ENCODE assay signal across 25 cellular contexts in genomic region chr19:28701491-28701890, GRCh38.
A peak's percentile ranks its signal among the peaks of the same experiment; 100 is the strongest.
DNase-seq lines count a peak whose midpoint lies in the region; FAIRE-seq and TF ChIP-seq lines count a peak whose summit lies in the region.
"Had no signal": no experiment of that assay in that cellular context is flagged by ENCODE, and none has a peak within 500 bp of the region (broad histone marks: within the 10 kb centered on the region; RNA-seq: fewer than 3 reads in every experiment).

No MANE protein-coding gene starts in this region.

- H3K9me3 Mint-ChIP-seq in astrocyte (ENCODE audit: unreplicated experiment) = peaks cover 2% of the 10 kb centered on the region
- H3K9me3 Mint-ChIP-seq: activated naive CD4-positive, alpha-beta T cell treated with anti-CD3 and anti-CD28 coated beads, Interleukin-2, amount 50 U/mL, for 72 hours; activated T-helper 1 cell treated with anti-CD3 and anti-CD28 coated beads, Interleukin-12 subunit alpha, Interleukin-12 subunit beta, Interleukin-2, Interleukin-4 antibody, amounts not matched to agents 30 ng/mL and 10 ng/mL and 1 ng/mL, durations not matched to agents 14 hours and 24 hours and 36 hours; brain; CD4-positive, alpha-beta T cell; dendritic cell treated with granulocyte-macrophage colony-stimulating factor and Interleukin-4, amounts not matched to agents 40 ng/mL and 50 ng/mL, for 4 days had no signal

- no peak overlapping the region for H3K14ac ChIP-seq in mesenchymal stem cell (ENCODE audit: low read length in 2 of 2)

- H4K8ac ChIP-seq in mesenchymal stem cell (ENCODE audit: low read length) = no peak overlapping the region

- H2BK15ac ChIP-seq in mesenchymal stem cell (ENCODE audit: low read depth, poor library complexity, severe bottlenecking) = no peak overlapping the region

- H3K27me3 ChIP-seq in ACC112 (ENCODE audit: insufficient read depth, low read length) = no peaks in the 10 kb centered on the region
- H3K27me3 ChIP-seq in astrocyte (ENCODE audit: insufficient read depth, low read length) = no peaks in the 10 kb centered on the region
- no peaks in the 10 kb centered on the region for H3K27me3 ChIP-seq in mesenchymal stem cell (ENCODE audit: control insufficient read depth in 1 of 2, insufficient read depth in 1 of 2, low read length in 2 of 2)
- H3K27me3 ChIP-seq: neural progenitor cell had no signal

- DNase-seq in HS-5 (ENCODE audit: low read depth) (peak; percentile 9), astrocyte (ENCODE audit: low read depth) (peak; percentile 48), mesenchymal stem cell (no peak), germinal center (ENCODE audit: low spot score) (no peak), NCI-H774 (lab: John Stamatoyannopoulos, UW) (no peak), GDM1 (lab: John Stamatoyannopoulos, UW) (no peak), DMS53 treated with DMSO at 0.1 percent for 48 hours (lab: John Stamatoyannopoulos, UW; ENCODE audit: unreplicated experiment) (no peak)
- DNase-seq: ACHN; activated CD4-positive, alpha-beta T cell treated with anti-CD3 and anti-CD28 coated beads for 1 hour; CD4-positive, alpha-beta T cell; DMS53; hippocampal formation; Kasumi-1; left ventricle myocardium superior; mucosa of descending colon; NCI-H1436; NCI-H526 treated with DMSO at 0.1 percent for 48 hours; stimulated activated CD8-positive, alpha-beta memory T cell treated with anti-CD3 and anti-CD28 coated beads, Interleukin-4, amount 100 ng/mL, for 48 hours had no signal

- no peak overlapping the region for H4K91ac ChIP-seq in mesenchymal stem cell (ENCODE audit: low read length)

- no peaks in the 10 kb centered on the region for H3K27me3 Mint-ChIP-seq in astrocyte (ENCODE audit: low read depth, unreplicated experiment)
- H3K27me3 Mint-ChIP-seq: CD4-positive, alpha-beta T cell; dendritic cell treated with granulocyte-macrophage colony-stimulating factor and Interleukin-4, amounts not matched to agents 40 ng/mL and 50 ng/mL, for 4 days had no signal

- no peaks in the 10 kb centered on the region for H3K36me3 ChIP-seq in ACC112 (ENCODE audit: insufficient read depth, low read length)
- H3K36me3 ChIP-seq in astrocyte (ENCODE audit: insufficient read depth, low read length) = no peaks in the 10 kb centered on the region
- H3K36me3 ChIP-seq in mesenchymal stem cell (ENCODE audit: control insufficient read depth in 1 of 2, insufficient read depth in 2 of 2, low read depth in 1 of 2, low read length in 2 of 2) = no peaks in the 10 kb centered on the region
- H3K36me3 ChIP-seq: neural progenitor cell had no signal

- H3K4me2 ChIP-seq in astrocyte (ENCODE audit: low read length) (peak overlapping the region; percentile 34), mesenchymal stem cell (ENCODE audit: low read length, poor library complexity, severe bottlenecking) (no peak overlapping the region)
- H3K4me2 ChIP-seq: neural progenitor cell had no signal

- no peak overlapping the region for H2BK120ac ChIP-seq in mesenchymal stem cell (ENCODE audit: low read depth, low read length)

- H3K4ac ChIP-seq in mesenchymal stem cell (ENCODE audit: low read depth in 1 of 2, low read length in 2 of 2) = no peak overlapping the region

- H3K9ac ChIP-seq in astrocyte (ENCODE audit: low read length) (no peak overlapping the region), mesenchymal stem cell (ENCODE audit: low read length) (no peak overlapping the region)
- H3K9ac ChIP-seq: neural progenitor cell had no signal

- H3K27ac ChIP-seq in ACC112 (ENCODE audit: low read depth, low read length) (no peak overlapping the region), astrocyte (ENCODE audit: low read depth, low read length) (peak overlapping the region; percentile 20), mesenchymal stem cell (ENCODE audit: low read length, poor library complexity, severe bottlenecking) (peak overlapping the region; percentile 80)
- H3K27ac ChIP-seq: neural progenitor cell had no signal

- H3K79me2 ChIP-seq in ACC112 (ENCODE audit: control insufficient read depth, insufficient read depth, low read length, unreplicated experiment) (no peaks in the 10 kb centered on the region), astrocyte (ENCODE audit: insufficient read depth, low read length) (no peaks in the 10 kb centered on the region)

- no peaks in the 10 kb centered on the region for H3K9me3 ChIP-seq in astrocyte (ENCODE audit: insufficient read depth, low read depth, low read length)
- H3K9me3 ChIP-seq in mesenchymal stem cell (ENCODE audit: control insufficient read depth, low read length) = no peaks in the 10 kb centered on the region
- H3K9me3 ChIP-seq: mucosa of descending colon had no signal

- no peak overlapping the region for H3K23ac ChIP-seq in mesenchymal stem cell (ENCODE audit: low read length in 2 of 2)

- no peak overlapping the region for H3K27ac Mint-ChIP-seq in astrocyte (ENCODE audit: unreplicated experiment)
- H3K27ac Mint-ChIP-seq: activated naive CD4-positive, alpha-beta T cell treated with anti-CD3 and anti-CD28 coated beads, Interleukin-2, amount 50 U/mL, for 72 hours; activated T-helper 1 cell treated with anti-CD3 and anti-CD28 coated beads, Interleukin-12 subunit alpha, Interleukin-12 subunit beta, Interleukin-2, Interleukin-4 antibody, amounts not matched to agents 30 ng/mL and 10 ng/mL and 1 ng/mL, durations not matched to agents 14 hours and 24 hours and 36 hours; brain; CD4-positive, alpha-beta T cell; dendritic cell treated with granulocyte-macrophage colony-stimulating factor and Interleukin-4, amounts not matched to agents 40 ng/mL and 50 ng/mL, for 4 days; neural progenitor cell had no signal

- no peak overlapping the region for H3K18ac ChIP-seq in mesenchymal stem cell (ENCODE audit: low read depth in 1 of 2, low read length in 2 of 2)

- 100% methylated on average over 1 of the region's 1 CpG for WGBS in mesenchymal stem cell

- no peaks in the 10 kb centered on the region for H4K20me1 ChIP-seq in astrocyte (ENCODE audit: insufficient read depth, low read length)

- H2AFZ ChIP-seq in ACC112 (ENCODE audit: low read length, unreplicated experiment) = peak overlapping the region; percentile 25
- no peak overlapping the region for H2AFZ ChIP-seq in astrocyte (ENCODE audit: low read depth, low read length)
- H2AFZ ChIP-seq in mesenchymal stem cell (ENCODE audit: low read depth, low read length) = no peak overlapping the region
- H2AFZ ChIP-seq: neural progenitor cell had no signal

- H3K4me1 Mint-ChIP-seq in astrocyte (ENCODE audit: low read depth, unreplicated experiment) = peaks cover 24% of the 10 kb centered on the region
- H3K4me1 Mint-ChIP-seq: brain, neural progenitor cell had no signal

- H2BK5ac ChIP-seq in mesenchymal stem cell (ENCODE audit: low read depth, low read length, poor library complexity, severe bottlenecking) = no peak overlapping the region

- no peaks in the 10 kb centered on the region for H3K79me1 ChIP-seq in mesenchymal stem cell (replicated peaks; ENCODE audit: low read length, poor library complexity, severe bottlenecking)

- H2BK12ac ChIP-seq in mesenchymal stem cell (ENCODE audit: low read length in 2 of 2) = no peak overlapping the region

- no peak for FAIRE-seq in astrocyte (lab: Jason Lieb, UNC)
- FAIRE-seq: HTR-8/SVneo had no signal

- TF ChIP-seq CTCF in astrocyte (IDR thresholded peaks at IDR 0.05; ENCODE audit: insufficient read depth, low read depth, low read length) = no peak

- H3K4me3 ChIP-seq in ACC112 (ENCODE audit: low read depth, low read length) (no peak overlapping the region), astrocyte (ENCODE audit: insufficient read depth, low read depth, low read length) (no peak overlapping the region), mesenchymal stem cell (ENCODE audit: insufficient read depth in 1 of 2, low read depth in 1 of 2, low read length in 2 of 2) (no peak overlapping the region)
- H3K4me3 ChIP-seq: mucosa of descending colon, neural progenitor cell had no signal

- peaks cover 25% of the 10 kb centered on the region for H3K4me1 ChIP-seq in ACC112 (ENCODE audit: control insufficient read depth, insufficient read depth, low read length, unreplicated experiment)
- peaks cover 9% of the 10 kb centered on the region for H3K4me1 ChIP-seq in astrocyte (ENCODE audit: insufficient read depth, low read length)
- H3K4me1 ChIP-seq in mesenchymal stem cell (ENCODE audit: control insufficient read depth, insufficient read depth, low read depth, low read length) = peaks cover 2% of the 10 kb centered on the region
- H3K4me1 ChIP-seq: neural progenitor cell had no signal

- no peak overlapping the region for H2AK5ac ChIP-seq in mesenchymal stem cell (ENCODE audit: low read length, severe bottlenecking)

- no peaks in the 10 kb centered on the region for H3K36me3 Mint-ChIP-seq in astrocyte (ENCODE audit: low read depth, unreplicated experiment)
- H3K36me3 Mint-ChIP-seq: activated naive CD4-positive, alpha-beta T cell treated with anti-CD3 and anti-CD28 coated beads, Interleukin-2, amount 50 U/mL, for 72 hours; brain; neural progenitor cell had no signal

- no peak overlapping the region for H3K4me3 Mint-ChIP-seq in astrocyte (ENCODE audit: unreplicated experiment)
- H3K4me3 Mint-ChIP-seq: activated T-helper 1 cell treated with anti-CD3 and anti-CD28 coated beads, Interleukin-12 subunit alpha, Interleukin-12 subunit beta, Interleukin-2, Interleukin-4 antibody, amounts not matched to agents 30 ng/mL and 10 ng/mL and 1 ng/mL, durations not matched to agents 14 hours and 24 hours and 36 hours; brain; CD4-positive, alpha-beta T cell; dendritic cell treated with granulocyte-macrophage colony-stimulating factor and Interleukin-4, amounts not matched to agents 40 ng/mL and 50 ng/mL, for 4 days; neural progenitor cell had no signal

Comparison
In these comparisons a context has a peak if more than half of its experiments do, and no peak if none do; other contexts are left out.
1. DNase-seq: peak in HS-5 (single experiment) and astrocyte (single experiment); none in mesenchymal stem cell (single experiment), germinal center (single experiment), NCI-H774 (single experiment), GDM1 (single experiment) and DMS53 treated with DMSO at 0.1 percent for 48 hours (single experiment).